ENCODE assay signal across 19 cellular contexts in genomic region chr6:158694913-158695312, GRCh38.
"Had no signal": no experiment of that assay in that cellular context is flagged by ENCODE, and none has a peak within 500 bp of the region (broad histone marks: within the 10 kb centered on the region; RNA-seq: fewer than 3 reads in every experiment).

No MANE protein-coding gene starts in this region.

- H3K27ac Mint-ChIP-seq: endodermal cell; progenitor cell of endocrine pancreas; stimulated activated memory B cell treated with anti-CD40 and anti-IgM and Interleukin-4, amounts not matched to agents 10 μg/mL and 1 μg/mL and 100 μg/mL, for 72 hours; stimulated activated naive CD8-positive, alpha-beta T cell treated with anti-CD3 and anti-CD28 coated beads, Interleukin-15, Interleukin-2, amounts not matched to agents 100 ng/mL and 50 ng/mL, for 24 hours had no signal

- DNase-seq: effector CD4-positive, alpha-beta T cell; endodermal cell; erythroblast; foreskin keratinocyte; head of caudate nucleus; left colon; naive thymus-derived CD4-positive, alpha-beta T cell; ovary; right cardiac atrium; stimulated activated CD4-positive, alpha-beta T cell treated with anti-CD3 and anti-CD28 coated beads, Interleukin-4, amount 100 ng/mL, for 1 hour; tibial artery; upper lobe of left lung; uterus had no signal

- H3K9me3 ChIP-seq: ovary, tibial artery, upper lobe of left lung, uterus had no signal

- H3K9me3 Mint-ChIP-seq: naive thymus-derived CD4-positive, alpha-beta T cell; stimulated activated memory B cell treated with anti-CD40 and anti-IgM and Interleukin-4, amounts not matched to agents 10 μg/mL and 1 μg/mL and 100 μg/mL, for 72 hours; stimulated activated naive CD8-positive, alpha-beta T cell treated with anti-CD3 and anti-CD28 coated beads, Interleukin-15, Interleukin-2, amounts not matched to agents 100 ng/mL and 50 ng/mL, for 24 hours had no signal

- H3K27me3 Mint-ChIP-seq: naive thymus-derived CD4-positive, alpha-beta T cell; progenitor cell of endocrine pancreas; stimulated activated memory B cell treated with anti-CD40 and anti-IgM and Interleukin-4, amounts not matched to agents 10 μg/mL and 1 μg/mL and 100 μg/mL, for 72 hours; stimulated activated naive CD8-positive, alpha-beta T cell treated with anti-CD3 and anti-CD28 coated beads, Interleukin-15, Interleukin-2, amounts not matched to agents 100 ng/mL and 50 ng/mL, for 24 hours had no signal

- H3K4me3 Mint-ChIP-seq: endodermal cell; naive thymus-derived CD4-positive, alpha-beta T cell; stimulated activated memory B cell treated with anti-CD40 and anti-IgM and Interleukin-4, amounts not matched to agents 10 μg/mL and 1 μg/mL and 100 μg/mL, for 72 hours; stimulated activated naive CD8-positive, alpha-beta T cell treated with anti-CD3 and anti-CD28 coated beads, Interleukin-15, Interleukin-2, amounts not matched to agents 100 ng/mL and 50 ng/mL, for 24 hours had no signal

- H3K4me1 ChIP-seq: foreskin keratinocyte, tibial artery, uterus had no signal

- H3K4me1 Mint-ChIP-seq: endodermal cell; stimulated activated memory B cell treated with anti-CD40 and anti-IgM and Interleukin-4, amounts not matched to agents 10 μg/mL and 1 μg/mL and 100 μg/mL, for 72 hours had no signal

- H3K27ac ChIP-seq: coronary artery, foreskin keratinocyte, hepatocyte, ovary, tibial artery, upper lobe of left lung, uterus had no signal

- H3K4me3 ChIP-seq: coronary artery, hepatocyte, ovary, smooth muscle cell, tibial artery, upper lobe of left lung, uterus had no signal

- H3K27me3 ChIP-seq: foreskin keratinocyte, hepatocyte, ovary, tibial artery, upper lobe of left lung, uterus had no signal

- H3K36me3 ChIP-seq: ovary, tibial artery, upper lobe of left lung, uterus had no signal

- ATAC-seq: foreskin keratinocyte; left colon; naive thymus-derived CD4-positive, alpha-beta T cell; right cardiac atrium; stimulated activated memory B cell treated with anti-CD40 and anti-IgM and Interleukin-4, amounts not matched to agents 10 μg/mL and 1 μg/mL and 100 μg/mL, for 72 hours had no signal
